ENCODE assay signal across 41 cellular contexts in the genomic region with DNA sequence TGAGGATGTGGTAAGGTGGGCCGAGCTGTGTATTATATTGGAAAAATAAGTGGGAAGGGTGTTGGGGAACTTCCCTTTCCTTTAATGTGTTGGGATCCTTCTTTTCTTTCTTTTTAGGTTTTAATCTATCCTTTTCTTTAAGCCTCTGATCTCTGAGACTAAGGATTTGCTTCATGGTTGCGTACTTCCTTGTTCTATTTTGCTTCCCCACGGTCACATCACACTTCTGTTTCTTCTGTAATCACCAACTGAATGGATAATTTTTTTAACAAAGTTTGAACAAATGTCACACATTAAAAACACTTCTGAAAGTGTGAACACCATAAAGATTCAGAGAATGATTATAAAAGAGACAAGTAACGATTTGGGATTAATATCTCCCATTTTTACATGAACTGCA. TPM values are rescaled to one million over a fixed set of nuclear protein-coding genes. Genes with fewer than 3 reads are reported as not detected.
"Had no signal": no experiment of that assay in that cellular context is flagged by ENCODE, and none has a peak within 500 bp of the region (broad histone marks: within the 10 kb centered on the region; RNA-seq: fewer than 3 reads in every experiment).

No MANE protein-coding gene starts in this region.

- H3K4me1 Mint-ChIP-seq: activated naive CD4-positive, alpha-beta T cell treated with anti-CD3 and anti-CD28 coated beads, Interleukin-2, amount 10 ng/mL, durations not matched to agents 7 days and 5 days; activated naive CD4-positive, alpha-beta T cell treated with anti-CD3 and anti-CD28 coated beads, Interleukin-2, amount 50 U/mL, for 24 hours; activated naive CD8-positive, alpha-beta T cell treated with anti-CD3 and anti-CD28 coated beads for 36 hours; activated naive CD8-positive, alpha-beta T cell treated with anti-CD3 and anti-CD28 coated beads, Interleukin-2, amount 10 ng/mL, durations not matched to agents 7 days and 5 days; activated naive CD8-positive, alpha-beta T cell treated with anti-CD3 and anti-CD28 coated beads, Interleukin-2, amount 50 U/mL, for 24 hours; activated T-helper 17 cell treated with anti-CD3 and anti-CD28 coated beads, Interleukin-2, amount 50 U/mL, for 72 hours; brain; central memory CD8-positive, alpha-beta T cell had no signal

- H3K36me3 Mint-ChIP-seq: activated naive CD4-positive, alpha-beta T cell treated with anti-CD3 and anti-CD28 coated beads, Interleukin-2, amount 10 ng/mL, durations not matched to agents 7 days and 5 days; activated naive CD4-positive, alpha-beta T cell treated with anti-CD3 and anti-CD28 coated beads, Interleukin-2, amount 50 U/mL, for 24 hours; activated naive CD4-positive, alpha-beta T cell treated with anti-CD3 and anti-CD28 coated beads, Interleukin-2, amount 50 U/mL, for 72 hours; activated naive CD8-positive, alpha-beta T cell; activated naive CD8-positive, alpha-beta T cell treated with anti-CD3 and anti-CD28 coated beads for 36 hours; activated naive CD8-positive, alpha-beta T cell treated with anti-CD3 and anti-CD28 coated beads, Interleukin-2, amount 10 ng/mL, durations not matched to agents 7 days and 5 days; brain had no signal

- H3K4me3 Mint-ChIP-seq: activated naive CD4-positive, alpha-beta T cell treated with anti-CD3 and anti-CD28 coated beads for 36 hours; activated naive CD4-positive, alpha-beta T cell treated with anti-CD3 and anti-CD28 coated beads, Interleukin-2, amount 10 ng/mL, durations not matched to agents 7 days and 5 days; activated naive CD4-positive, alpha-beta T cell treated with anti-CD3 and anti-CD28 coated beads, Interleukin-2, amount 50 U/mL, for 24 hours; activated naive CD8-positive, alpha-beta T cell; activated naive CD8-positive, alpha-beta T cell treated with anti-CD3 and anti-CD28 coated beads for 36 hours; activated naive CD8-positive, alpha-beta T cell treated with anti-CD3 and anti-CD28 coated beads, Interleukin-2, amount 10 ng/mL, durations not matched to agents 7 days and 5 days; activated naive CD8-positive, alpha-beta T cell treated with anti-CD3 and anti-CD28 coated beads, Interleukin-2, amount 50 U/mL, for 24 hours; activated T-cell treated with anti-CD3 and anti-CD28 coated beads, Interleukin-2, amount 50 U/mL, for 4 hours; activated T-cell treated with anti-CD3 and anti-CD28 coated beads, Interleukin-2, amount 50 U/mL, for 72 hours; activated T-helper 1 cell treated with anti-CD3 and anti-CD28 coated beads, Interleukin-12 subunit alpha, Interleukin-12 subunit beta, Interleukin-2, Interleukin-4 antibody, amounts not matched to agents 30 ng/mL and 10 ng/mL and 1 ng/mL, durations not matched to agents 14 hours and 24 hours and 36 hours; activated T-helper 17 cell treated with anti-CD3 and anti-CD28 coated beads, Interleukin-2, amount 50 U/mL, for 72 hours; brain; central memory CD8-positive, alpha-beta T cell had no signal

- DNase-seq: activated effector memory CD4-positive, alpha-beta T cell treated with anti-CD3 and anti-CD28 coated beads, Interleukin-2, amount 50 U/mL, for 16 hours; activated effector memory CD4-positive, alpha-beta T cell treated with Interleukin-2 at 50 U/mL for 16 hours; activated gamma-delta T cell; activated gamma-delta T cell treated with Interleukin-2 at 50 U/mL for 16 hours; activated naive CD4-positive, alpha-beta T cell; activated naive CD4-positive, alpha-beta T cell treated with anti-CD3 and anti-CD28 coated beads for 36 hours; activated naive CD4-positive, alpha-beta T cell treated with anti-CD3 and anti-CD28 coated beads, Interleukin-2, amount 10 ng/mL, durations not matched to agents 7 days and 5 days; activated naive CD4-positive, alpha-beta T cell treated with anti-CD3 and anti-CD28 coated beads, Interleukin-2, amount 50 U/mL, for 16 hours; activated naive CD4-positive, alpha-beta T cell treated with Interleukin-2 at 50 U/mL for 16 hours; activated naive CD8-positive, alpha-beta T cell treated with anti-CD3 and anti-CD28 coated beads for 36 hours; activated naive CD8-positive, alpha-beta T cell treated with anti-CD3 and anti-CD28 coated beads, Interleukin-2, amount 10 ng/mL, durations not matched to agents 7 days and 5 days; activated naive CD8-positive, alpha-beta T cell treated with anti-CD3 and anti-CD28 coated beads, Interleukin-2, amount 50 U/mL, for 24 hours; activated T-cell treated with anti-CD3 and anti-CD28 coated beads, Interleukin-2, amount 50 U/mL, for 4 hours; activated T-cell treated with anti-CD3 and anti-CD28 coated beads, Interleukin-2, amount 50 U/mL, for 48 hours; activated T-cell treated with anti-CD3 and anti-CD28 coated beads, Interleukin-2, amount 50 U/mL, for 72 hours; adrenal gland; amniotic stem cell; amygdala; anterior cingulate cortex; aorta; body of pancreas; brain microvascular endothelial cell; caudate nucleus; central memory CD4-positive, alpha-beta T cell; cerebellar nuclear complex had no signal

- H3K4me1 ChIP-seq: adrenal gland, ascending aorta, body of pancreas, breast epithelium had no signal

- H3K36me3 ChIP-seq: adrenal gland, ascending aorta, brain microvascular endothelial cell, breast epithelium, cardiac muscle cell had no signal

- H3K27ac ChIP-seq: adrenal gland, ascending aorta, body of pancreas, brain microvascular endothelial cell, breast epithelium, cardiac muscle cell had no signal

- H3K4me3 ChIP-seq: adrenal gland, ascending aorta, body of pancreas, breast epithelium, cardiac muscle cell had no signal

- H3K27me3 ChIP-seq: adrenal gland, body of pancreas, brain microvascular endothelial cell, breast epithelium had no signal

- ATAC-seq: activated naive CD4-positive, alpha-beta T cell treated with anti-CD3 and anti-CD28 coated beads, Interleukin-2, amount 50 U/mL, for 72 hours; activated naive CD8-positive, alpha-beta T cell treated with anti-CD3 and anti-CD28 coated beads, Interleukin-2, amount 50 U/mL, for 24 hours; activated T-cell treated with anti-CD3 and anti-CD28 coated beads, Interleukin-2, amount 50 U/mL, for 4 hours; activated T-cell treated with anti-CD3 and anti-CD28 coated beads, Interleukin-2, amount 50 U/mL, for 72 hours; activated T-helper 17 cell treated with anti-CD3 and anti-CD28 coated beads, Interleukin-2, amount 50 U/mL, for 72 hours; body of pancreas had no signal

- H3K9me3 ChIP-seq: adrenal gland, ascending aorta, body of pancreas, breast epithelium had no signal

- H3K27ac Mint-ChIP-seq: activated naive CD4-positive, alpha-beta T cell treated with anti-CD3 and anti-CD28 coated beads for 36 hours; activated naive CD4-positive, alpha-beta T cell treated with anti-CD3 and anti-CD28 coated beads, Interleukin-2, amount 10 ng/mL, durations not matched to agents 7 days and 5 days; activated naive CD4-positive, alpha-beta T cell treated with anti-CD3 and anti-CD28 coated beads, Interleukin-2, amount 50 U/mL, for 24 hours; activated naive CD4-positive, alpha-beta T cell treated with anti-CD3 and anti-CD28 coated beads, Interleukin-2, amount 50 U/mL, for 72 hours; activated naive CD8-positive, alpha-beta T cell; activated naive CD8-positive, alpha-beta T cell treated with anti-CD3 and anti-CD28 coated beads for 36 hours; activated naive CD8-positive, alpha-beta T cell treated with anti-CD3 and anti-CD28 coated beads, Interleukin-2, amount 10 ng/mL, durations not matched to agents 7 days and 5 days; activated naive CD8-positive, alpha-beta T cell treated with anti-CD3 and anti-CD28 coated beads, Interleukin-2, amount 50 U/mL, for 24 hours; activated T-cell treated with anti-CD3 and anti-CD28 coated beads, Interleukin-2, amount 50 U/mL, for 72 hours; activated T-helper 1 cell treated with anti-CD3 and anti-CD28 coated beads, Interleukin-12 subunit alpha, Interleukin-12 subunit beta, Interleukin-2, Interleukin-4 antibody, amounts not matched to agents 30 ng/mL and 10 ng/mL and 1 ng/mL, durations not matched to agents 14 hours and 24 hours and 36 hours; activated T-helper 17 cell treated with anti-CD3 and anti-CD28 coated beads, Interleukin-2, amount 50 U/mL, for 72 hours; activated T-helper 2 cell treated with anti-CD3 and anti-CD28 coated beads, Interferon-gamma antibody, Interleukin-2, Interleukin-4, amounts not matched to agents 10 μg/mL and 5 μg/mL and 100 μg/mL, durations not matched to agents 14 hours and 24 hours and 36 hours; brain had no signal

- H3K9me3 Mint-ChIP-seq: activated naive CD4-positive, alpha-beta T cell treated with anti-CD3 and anti-CD28 coated beads for 36 hours; activated naive CD4-positive, alpha-beta T cell treated with anti-CD3 and anti-CD28 coated beads, Interleukin-2, amount 10 ng/mL, durations not matched to agents 7 days and 5 days; activated naive CD8-positive, alpha-beta T cell treated with anti-CD3 and anti-CD28 coated beads, Interleukin-2, amount 10 ng/mL, durations not matched to agents 7 days and 5 days; activated naive CD8-positive, alpha-beta T cell treated with anti-CD3 and anti-CD28 coated beads, Interleukin-2, amount 50 U/mL, for 24 hours; activated T-cell treated with anti-CD3 and anti-CD28 coated beads, Interleukin-2, amount 50 U/mL, for 4 hours; activated T-cell treated with anti-CD3 and anti-CD28 coated beads, Interleukin-2, amount 50 U/mL, for 72 hours; activated T-helper 1 cell treated with anti-CD3 and anti-CD28 coated beads, Interleukin-12 subunit alpha, Interleukin-12 subunit beta, Interleukin-2, Interleukin-4 antibody, amounts not matched to agents 30 ng/mL and 10 ng/mL and 1 ng/mL, durations not matched to agents 14 hours and 24 hours and 36 hours; activated T-helper 17 cell treated with anti-CD3 and anti-CD28 coated beads, Interleukin-2, amount 50 U/mL, for 72 hours; activated T-helper 2 cell treated with anti-CD3 and anti-CD28 coated beads, Interferon-gamma antibody, Interleukin-2, Interleukin-4, amounts not matched to agents 10 μg/mL and 5 μg/mL and 100 μg/mL, durations not matched to agents 14 hours and 24 hours and 36 hours; central memory CD8-positive, alpha-beta T cell had no signal

- FAIRE-seq: astrocyte, bronchial epithelial cell had no signal

RNA-seq across cellular contexts. Expression of a gene that starts 17.4 kb away (rescaled TPM):
- total RNA-seq: activated naive CD4-positive, alpha-beta T cell treated with anti-CD3 and anti-CD28 coated beads, Interleukin-2, amount 50 U/mL, for 72 hours; activated naive CD8-positive, alpha-beta T cell treated with anti-CD3 and anti-CD28 coated beads, Interleukin-2, amount 10 ng/mL, durations not matched to agents 7 days and 5 days; activated T-cell treated with anti-CD3 and anti-CD28 coated beads, Interleukin-2, amount 50 U/mL, for 4 hours; activated T-cell treated with anti-CD3 and anti-CD28 coated beads, Interleukin-2, amount 50 U/mL, for 72 hours; activated T-helper 1 cell treated with anti-CD3 and anti-CD28 coated beads, Interleukin-12 subunit alpha, Interleukin-12 subunit beta, Interleukin-2, Interleukin-4 antibody, amounts not matched to agents 30 ng/mL and 10 ng/mL and 1 ng/mL, durations not matched to agents 14 hours and 24 hours and 36 hours; activated T-helper 17 cell treated with anti-CD3 and anti-CD28 coated beads, Interleukin-2, amount 50 U/mL, for 72 hours; activated T-helper 2 cell treated with anti-CD3 and anti-CD28 coated beads, Interferon-gamma antibody, Interleukin-2, Interleukin-4, amounts not matched to agents 10 μg/mL and 5 μg/mL and 100 μg/mL, durations not matched to agents 14 hours and 24 hours and 36 hours; adrenal gland; aorta; ascending aorta; astrocyte; body of pancreas; cerebellum; chondrocyte had no signal
- polyA plus RNA-seq: adipose tissue, cardiac muscle cell had no signal
